In the genomic region with DNA sequence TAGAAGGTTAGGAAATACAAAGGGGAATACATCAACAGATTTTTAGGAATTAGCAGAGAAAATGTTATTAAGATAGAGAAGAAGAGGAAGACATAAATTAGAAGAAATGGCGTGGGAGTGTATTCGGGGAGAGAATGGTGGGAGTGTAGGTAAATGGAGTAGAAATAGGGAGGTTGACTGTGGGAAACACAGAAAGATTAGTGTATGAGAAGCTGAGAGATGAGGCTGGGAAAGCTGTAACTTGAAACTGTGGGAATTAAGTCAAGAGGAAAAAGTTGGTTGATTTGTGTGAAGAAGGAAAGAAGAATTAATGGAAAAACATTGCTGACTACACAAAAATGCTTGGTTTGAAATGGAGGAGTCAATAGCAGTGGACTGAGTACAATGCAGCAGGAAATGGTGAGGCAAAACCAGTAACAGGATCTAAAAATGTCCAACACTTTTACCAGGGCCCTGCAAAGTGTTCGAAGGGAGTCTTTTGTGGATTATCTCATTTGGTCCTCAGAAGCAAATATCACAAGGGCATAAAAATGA, we compare ENCODE assay signal across 34 cellular contexts.
DNase-seq lines count a peak whose midpoint lies in the region; ATAC-seq, FAIRE-seq and TF ChIP-seq lines count a peak whose summit lies in the region.
"Had no signal": no experiment of that assay in that cellular context is flagged by ENCODE, and none has a peak within 500 bp of the region (broad histone marks: within the 10 kb centered on the region; RNA-seq: fewer than 3 reads in every experiment).

No MANE protein-coding gene starts in this region.

- H3K36me3 Mint-ChIP-seq in endothelial cell (ENCODE audit: low read depth, unreplicated experiment), result no peaks in the 10 kb centered on the region
- peaks cover 3% of the 10 kb centered on the region for H3K36me3 Mint-ChIP-seq in T-cell
- H3K36me3 Mint-ChIP-seq: CD4-positive, alpha-beta memory T cell had no signal

- H4K20me1 ChIP-seq in KMS-11 (ENCODE audit: insufficient read depth), result no peaks in the 10 kb centered on the region

- no peaks in the 10 kb centered on the region for H3K79me2 ChIP-seq in KMS-11 (ENCODE audit: insufficient read depth, low read depth)

- H3K9me3 ChIP-seq in A549, result no peaks in the 10 kb centered on the region
- no peaks in the 10 kb centered on the region for H3K9me3 ChIP-seq in neuronal stem cell (replicated peaks in 1 of 2; ENCODE audit: control insufficient read depth in 2 of 2, insufficient read depth in 1 of 2, low read depth in 1 of 2, low read length in 2 of 2)
- no peaks in the 10 kb centered on the region for H3K9me3 ChIP-seq in kidney (ENCODE audit: control insufficient read depth in 1 of 2, low read length in 2 of 2)
- H3K9me3 ChIP-seq in stomach, result no peaks in the 10 kb centered on the region
- H3K9me3 ChIP-seq: breast epithelium, left lung, SK-N-SH, testis had no signal

- no peak overlapping the region for H3K27ac ChIP-seq in A549
- H3K27ac ChIP-seq in KMS-11, result no peak overlapping the region
- no peak overlapping the region for H3K27ac ChIP-seq in neuronal stem cell (replicated peaks; ENCODE audit: low read length)
- H3K27ac ChIP-seq in kidney (ENCODE audit: low read depth in 2 of 2, low read length in 2 of 2), result no peak overlapping the region
- H3K27ac ChIP-seq in stomach, result no peak overlapping the region
- H3K27ac ChIP-seq: breast epithelium, epithelial cell of prostate, left lung, skin epidermis, testis had no signal

- no peak overlapping the region for H3K4me2 ChIP-seq in A549
- peak overlapping the region; percentile 4; the same call in 1 of the 2 replicates for H3K4me2 ChIP-seq in KMS-11
- no peak overlapping the region for H3K4me2 ChIP-seq in neuronal stem cell (ENCODE audit: insufficient read depth, low read length, poor library complexity, severe bottlenecking)
- H3K4me2 ChIP-seq: SK-N-SH had no signal

- POLR2A ChIA-PET in A549 (lab: Yijun Ruan, JAX), result no interaction called here
- POLR2A ChIA-PET in T-cell (lab: Charles Lee), result interaction anchor here in 1 of 2 donors (0.6 kb wide), 1 partner anchor 47 kb away, joined by 3 read pairs; no protein-coding TSS in a partner anchor

- TF ChIP-seq CTCF in A549 (IDR thresholded peaks at IDR 0.05), result no peak
- no peak for TF ChIP-seq CTCF in KMS-11 (conservative IDR thresholded peaks at IDR 0.05; ENCODE audit: low read depth, low read length)
- TF ChIP-seq CTCF in endothelial cell (IDR thresholded peaks at IDR 0.05; ENCODE audit: unreplicated experiment), result no peak
- TF ChIP-seq CTCF in kidney (IDR thresholded peaks at IDR 0.05; ENCODE audit: borderline replicate concordance, extremely low read depth, insufficient read depth), result no peak
- no peak for TF ChIP-seq CTCF in stomach (IDR thresholded peaks at IDR 0.05)

- H3K4me3 Mint-ChIP-seq in endothelial cell (ENCODE audit: unreplicated experiment) (no peak overlapping the region), T-cell (no peak overlapping the region)
- H3K4me3 Mint-ChIP-seq: activated naive CD4-positive, alpha-beta T cell treated with anti-CD3 and anti-CD28 coated beads, Interleukin-2, amount 10 ng/mL, durations not matched to agents 7 days and 5 days; B cell; HFFc6 had no signal

- no peaks in the 10 kb centered on the region for H3K27me3 ChIP-seq in KMS-11 (ENCODE audit: insufficient read depth, low read depth)
- no peaks in the 10 kb centered on the region for H3K27me3 ChIP-seq in neuronal stem cell (ENCODE audit: control insufficient read depth in 3 of 3, insufficient read depth in 3 of 3, low read depth in 1 of 3, low read length in 3 of 3)
- H3K27me3 ChIP-seq in stomach, result no peaks in the 10 kb centered on the region
- H3K27me3 ChIP-seq: breast epithelium, left lung, testis had no signal

- H3K23ac ChIP-seq in neuronal stem cell (ENCODE audit: low read depth, low read length, poor library complexity), result no peak overlapping the region

- no peaks in the 10 kb centered on the region for H3K27me3 Mint-ChIP-seq in endothelial cell (ENCODE audit: unreplicated experiment)
- H3K27me3 Mint-ChIP-seq in T-cell, result no peaks in the 10 kb centered on the region
- H3K27me3 Mint-ChIP-seq: activated naive CD4-positive, alpha-beta T cell treated with anti-CD3 and anti-CD28 coated beads, Interleukin-2, amount 10 ng/mL, durations not matched to agents 7 days and 5 days; B cell; CD4-positive, alpha-beta memory T cell had no signal

- H3K4me1 ChIP-seq in A549, result no peaks in the 10 kb centered on the region
- H3K4me1 ChIP-seq in KMS-11 (ENCODE audit: low read depth, poor library complexity, severe bottlenecking), result peaks cover 93% of the 10 kb centered on the region
- H3K4me1 ChIP-seq in neuronal stem cell (ENCODE audit: control insufficient read depth in 2 of 2, insufficient read depth in 1 of 2, low read depth in 1 of 2, low read length in 2 of 2), result peaks cover 0 to 2% of the 10 kb centered on the region in 2 donors
- peaks cover 0 to 4% of the 10 kb centered on the region in 2 donors for H3K4me1 ChIP-seq in kidney (ENCODE audit: control insufficient read depth in 1 of 2, insufficient read depth in 1 of 2, low read depth in 1 of 2, low read length in 2 of 2)
- H3K4me1 ChIP-seq in stomach, result no peaks in the 10 kb centered on the region
- H3K4me1 ChIP-seq: breast epithelium, testis had no signal

- ATAC-seq in A549 (no peak), T-cell (replicated peaks in 1 of 4) (no peak)
- ATAC-seq: left lung, PC-3, Right ventricle myocardium inferior had no signal

- FAIRE-seq in A549 (lab: Jason Lieb, UNC), result no peak
- FAIRE-seq in kidney (lab: Jason Lieb, UNC), result no peak
- FAIRE-seq: GM18507, H1, TTC549 had no signal

- TF ChIP-seq POLR2A in A549 (IDR thresholded peaks at IDR 0.05; ENCODE audit: low read length) (no peak), stomach (IDR thresholded peaks at IDR 0.05) (no peak)

- peak overlapping the region; percentile 10 for H3K27ac Mint-ChIP-seq in endothelial cell (ENCODE audit: unreplicated experiment)
- no peak overlapping the region for H3K27ac Mint-ChIP-seq in T-cell
- H3K27ac Mint-ChIP-seq: activated naive CD4-positive, alpha-beta T cell treated with anti-CD3 and anti-CD28 coated beads, Interleukin-2, amount 10 ng/mL, durations not matched to agents 7 days and 5 days; B cell; CD4-positive, alpha-beta memory T cell; HFFc6; T-helper 1 cell treated with Interleukin-12 subunit alpha and Interleukin-12 subunit beta and Interleukin-4 antibody, amounts not matched to agents 30 μg/mL and 1 μg/mL, for 36 hours had no signal

- H2BK15ac ChIP-seq in neuronal stem cell (ENCODE audit: low read length), result no peak overlapping the region

- no peak overlapping the region for H3K18ac ChIP-seq in neuronal stem cell (ENCODE audit: low read length)

- no peak overlapping the region for H2BK5ac ChIP-seq in neuronal stem cell (ENCODE audit: low read length)

- intact Hi-C loops in kidney (cut with DNase I), result no loop called here
- intact Hi-C loops in stomach (cut with DNase I; ENCODE audit: low total_unique reads), result no loop called here

- no peak overlapping the region for H3K4me3 ChIP-seq in A549
- H3K4me3 ChIP-seq in KMS-11 (IDR thresholded peaks at IDR 0.05; ENCODE audit: insufficient read depth, low read depth, low read length), result no peak overlapping the region
- no peak overlapping the region for H3K4me3 ChIP-seq in neuronal stem cell (ENCODE audit: low read length in 2 of 2)
- H3K4me3 ChIP-seq in kidney (ENCODE audit: low read length in 2 of 2), result no peak overlapping the region
- no peak overlapping the region for H3K4me3 ChIP-seq in stomach
- H3K4me3 ChIP-seq: breast epithelium, left lung, skin epidermis, testis had no signal

- 62% methylated on average over 3 of the region's 3 CpGs for WGBS in A549 (ENCODE audit: missing lambda C conversion rate)
- WGBS in neuronal stem cell (ENCODE audit: extremely low coverage in 2 of 2, insufficient read length in 2 of 2, insufficient replicate concordance in 1 of 2), 2 donors, result 100% methylated on average over 2 of the region's 3 CpGs
- 92 to 96% (median 93%) methylated on average over 3 of the region's 3 CpGs for WGBS in stomach, 5 donors

- H2AFZ ChIP-seq in KMS-11 (ENCODE audit: low read depth) (no peak overlapping the region), neuronal stem cell (ENCODE audit: low read length) (peak overlapping the region; percentile 12)

- DNase-seq in A549 (ENCODE audit: low read depth in 1 of 2, low spot score in 1 of 2), result no peak
- DNase-seq in endothelial cell (ENCODE audit: low spot score), result no peak
- no peak for DNase-seq in neuronal stem cell (ENCODE audit: low spot score)
- no peak for DNase-seq in kidney
- DNase-seq in NCI-H146 treated with DMSO at 0.1 percent for 48 hours (lab: John Stamatoyannopoulos, UW; ENCODE audit: unreplicated experiment), result no peak
- no peak for DNase-seq in T-cell
- no peak for DNase-seq in stomach
- DNase-seq: activated CD4-positive, alpha-beta T cell treated with anti-CD3 and anti-CD28 coated beads, Interleukin-2, amount 50 U/mL, for 4 hours; activated naive CD4-positive, alpha-beta T cell treated with anti-CD3 and anti-CD28 coated beads, Interleukin-2, amount 10 ng/mL, durations not matched to agents 7 days and 5 days; amygdala; CD4-positive, alpha-beta memory T cell; effector CD4-positive, alpha-beta T cell; HFFc6; left lung; mesendoderm; MM.1S; NCI-H1105 treated with DMSO at 0.1 percent for 48 hours; NCI-H1930; NCI-H524 treated with DMSO at 0.1 percent for 48 hours; NK-92 treated with Interleukin-12 subunit alpha and Interleukin-12 subunit beta, amount 100 ng/mL, for 24 hours; PC-3; SK-N-SH; stimulated activated naive CD4-positive, alpha-beta T cell; testis had no signal

- H3K14ac ChIP-seq in neuronal stem cell (ENCODE audit: low read length), result no peak overlapping the region

- H3K79me1 ChIP-seq in neuronal stem cell (ENCODE audit: low read depth, low read length), result no peaks in the 10 kb centered on the region

- H4K91ac ChIP-seq in neuronal stem cell (ENCODE audit: low read depth, low read length, poor library complexity), result no peak overlapping the region

- H3K36me3 ChIP-seq in KMS-11 (ENCODE audit: insufficient read depth) (no peaks in the 10 kb centered on the region), neuronal stem cell (replicated peaks in 1 of 2; ENCODE audit: control insufficient read depth in 2 of 2, insufficient read depth in 2 of 2, low read length in 2 of 2) (no peaks in the 10 kb centered on the region), kidney (ENCODE audit: control insufficient read depth in 1 of 2, insufficient read depth in 2 of 2, low read length in 2 of 2) (no peaks in the 10 kb centered on the region), stomach (no peaks in the 10 kb centered on the region)
- H3K36me3 ChIP-seq: breast epithelium, left lung had no signal

- H2AK5ac ChIP-seq in neuronal stem cell (ENCODE audit: low read depth, low read length), result no peak overlapping the region

- no peak overlapping the region for H4K8ac ChIP-seq in neuronal stem cell (ENCODE audit: low read depth, low read length)

- CTCF ChIA-PET in A549 (lab: Yijun Ruan, JAX), result no interaction called here
- CTCF ChIA-PET in T-cell (lab: Charles Lee), result no interaction called here

- no peaks in the 10 kb centered on the region for H3K9me3 Mint-ChIP-seq in endothelial cell (ENCODE audit: unreplicated experiment)
- no peaks in the 10 kb centered on the region for H3K9me3 Mint-ChIP-seq in T-cell
- H3K9me3 Mint-ChIP-seq: CD4-positive, alpha-beta memory T cell; HFFc6 had no signal

- H3K9ac ChIP-seq in KMS-11 (no peak overlapping the region), neuronal stem cell (ENCODE audit: low read depth, low read length, poor library complexity) (no peak overlapping the region), kidney (ENCODE audit: low read length in 2 of 2) (no peak overlapping the region)
- H3K9ac ChIP-seq: SK-N-SH had no signal

- no peak overlapping the region for H3K4ac ChIP-seq in neuronal stem cell (ENCODE audit: low read length)

- H3K4me1 Mint-ChIP-seq in endothelial cell (ENCODE audit: unreplicated experiment) (peaks cover 7% of the 10 kb centered on the region), T-cell (peaks cover 22 to 30% (median 26%) of the 10 kb centered on the region in 3 donors)

- TF ChIP-seq RAD21 in A549 (conservative IDR thresholded peaks at IDR 0.05 in 1 of 2, IDR thresholded peaks at IDR 0.05 in 1 of 2), result no peak

- H2BK12ac ChIP-seq in neuronal stem cell (ENCODE audit: low read length), result no peak overlapping the region

- H2BK120ac ChIP-seq in neuronal stem cell (ENCODE audit: low read depth, low read length), result no peak overlapping the region

- TF ChIP-seq EP300 in A549 (IDR thresholded peaks at IDR 0.05) (no peak), stomach (IDR thresholded peaks at IDR 0.05) (no peak)
